In the genomic region with DNA sequence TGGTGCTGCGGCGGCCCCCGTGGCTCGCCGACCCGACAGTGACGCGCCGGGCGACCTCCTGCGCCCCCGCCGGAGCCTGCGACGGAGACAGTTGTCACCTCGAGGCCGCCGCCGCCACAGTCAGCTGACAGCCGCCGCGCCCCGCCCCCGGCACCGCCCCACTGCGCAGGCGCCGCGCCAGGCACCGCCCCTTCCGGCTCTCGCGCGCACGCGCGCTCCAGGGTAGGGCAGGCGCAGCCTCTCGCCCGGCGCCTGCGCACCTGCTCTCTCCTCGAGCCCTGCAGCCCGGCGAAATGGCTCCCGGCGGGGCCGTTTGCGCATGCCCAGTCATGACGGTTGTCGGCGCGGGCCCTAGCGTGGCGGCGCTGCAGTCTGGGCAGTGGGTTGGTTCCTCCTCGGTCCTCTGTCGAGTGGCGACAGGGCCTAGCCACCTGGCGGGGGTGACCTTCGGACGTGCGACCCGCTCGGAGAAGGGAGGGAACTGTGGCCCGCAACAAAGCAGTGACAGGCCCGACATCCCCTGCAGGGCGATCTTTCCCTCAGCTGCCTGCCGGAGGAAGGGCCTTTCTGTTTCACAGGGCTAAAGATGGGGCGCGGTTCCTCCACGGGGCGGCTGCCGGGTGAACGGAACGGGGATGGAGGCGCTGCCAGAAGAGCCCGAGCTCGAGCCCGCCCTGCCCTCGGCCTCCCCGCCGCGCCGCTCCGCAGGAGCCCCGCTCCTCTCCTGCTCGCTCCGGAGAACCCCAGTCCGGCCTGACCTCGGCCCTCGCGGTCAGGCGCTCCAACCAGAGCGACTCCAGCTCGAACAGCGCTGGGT, we compare ENCODE assay signal across 8 cellular contexts. TPM values are rescaled to one million over a fixed set of nuclear protein-coding genes. Genes with fewer than 3 reads are reported as not detected.
DNase-seq lines count a peak whose midpoint lies in the region; ATAC-seq and TF ChIP-seq lines count a peak whose summit lies in the region.

A gene (minus strand): TSS at position 135 of the 817 bp plus-strand sequence. CDS start 134 bp downstream, at position 1.

- H3K36me3 ChIP-seq in kidney epithelial cell (ENCODE audit: control insufficient read depth, insufficient read depth, low read length) = no peaks in the 10 kb centered on the region

- peak; percentile 17 for TF ChIP-seq CTCF in kidney epithelial cell (IDR thresholded peaks at IDR 0.05; ENCODE audit: insufficient read depth, low read length, poor library complexity, severe bottlenecking)

- ATAC-seq in GM19043 (IDR thresholded peaks at IDR 0.05; ENCODE audit: low read depth, unreplicated experiment) (peak; percentile 77), HG03354 (IDR thresholded peaks at IDR 0.05; ENCODE audit: poor library complexity, severe bottlenecking, unreplicated experiment) (peak; percentile 78)

- peak; percentile 93 for DNase-seq in Ammon's horn (ENCODE audit: low spot score)
- peak; percentile 87 for DNase-seq in NCI-H446 treated with DMSO at 0.1 percent for 48 hours (lab: John Stamatoyannopoulos, UW)
- DNase-seq in activated CD4-positive, alpha-beta T cell treated with anti-CD3 and anti-CD28 coated beads for 1 hour = peak; percentile 99
- peak; percentile 98 for DNase-seq in cerebellum (ENCODE audit: low spot score)
- peak; percentile 67 for DNase-seq in kidney epithelial cell (ENCODE audit: low read depth)
- peak; percentile 97 for DNase-seq in stimulated activated CD4-positive, alpha-beta T cell treated with anti-CD3 and anti-CD28 coated beads, Interleukin-15, amount 100 ng/mL, for 24 hours

- H3K27me3 ChIP-seq in kidney epithelial cell (ENCODE audit: control insufficient read depth, insufficient read depth, low read length) = no peaks in the 10 kb centered on the region

- H3K4me3 ChIP-seq in kidney epithelial cell (ENCODE audit: low read depth, low read length) = peak within 1 kb of the TSS; percentile 81

RNA-seq across cellular contexts. Expression of the gene that starts here (rescaled TPM):
- 18.6 TPM for total RNA-seq in cerebellum
- total RNA-seq in kidney epithelial cell = 55.3 and 68.0 TPM in 2 replicates

Comparison
In these comparisons a context has a peak if more than half of its experiments do, and no peak if none do; other contexts are left out.
1. Peak in every context shown above with its lines: DNase-seq, ATAC-seq and H3K4me3 ChIP-seq.